ENCODE assay signal across 1 cellular context in the genomic region with DNA sequence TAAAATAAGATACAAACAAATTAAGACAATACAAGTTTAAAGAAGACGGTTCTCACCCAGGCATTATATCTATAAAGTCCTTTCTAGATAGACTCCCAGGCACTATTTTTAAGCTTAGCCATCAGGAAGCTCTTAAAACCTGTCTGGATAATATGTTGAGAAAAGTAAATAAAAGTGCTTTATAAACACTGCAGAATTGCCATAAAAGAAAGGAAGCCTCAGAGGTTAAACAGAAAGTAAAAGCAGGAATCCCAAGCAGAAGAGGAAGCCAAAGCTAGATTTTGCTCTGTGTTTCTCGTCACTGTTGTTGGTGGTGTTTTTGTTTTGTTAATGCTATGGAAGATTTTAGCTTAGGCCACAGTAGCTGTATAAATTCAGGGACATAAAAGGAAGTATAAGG.
TF ChIP-seq lines count a peak whose summit lies in the region.

No MANE protein-coding gene starts in this region.

TF ChIP-seq in GM23338, 12 proteins besides CTCF, POLR2A, EP300 and RAD21 (continued from another document):
- TF ChIP-seq, protein P1, sequence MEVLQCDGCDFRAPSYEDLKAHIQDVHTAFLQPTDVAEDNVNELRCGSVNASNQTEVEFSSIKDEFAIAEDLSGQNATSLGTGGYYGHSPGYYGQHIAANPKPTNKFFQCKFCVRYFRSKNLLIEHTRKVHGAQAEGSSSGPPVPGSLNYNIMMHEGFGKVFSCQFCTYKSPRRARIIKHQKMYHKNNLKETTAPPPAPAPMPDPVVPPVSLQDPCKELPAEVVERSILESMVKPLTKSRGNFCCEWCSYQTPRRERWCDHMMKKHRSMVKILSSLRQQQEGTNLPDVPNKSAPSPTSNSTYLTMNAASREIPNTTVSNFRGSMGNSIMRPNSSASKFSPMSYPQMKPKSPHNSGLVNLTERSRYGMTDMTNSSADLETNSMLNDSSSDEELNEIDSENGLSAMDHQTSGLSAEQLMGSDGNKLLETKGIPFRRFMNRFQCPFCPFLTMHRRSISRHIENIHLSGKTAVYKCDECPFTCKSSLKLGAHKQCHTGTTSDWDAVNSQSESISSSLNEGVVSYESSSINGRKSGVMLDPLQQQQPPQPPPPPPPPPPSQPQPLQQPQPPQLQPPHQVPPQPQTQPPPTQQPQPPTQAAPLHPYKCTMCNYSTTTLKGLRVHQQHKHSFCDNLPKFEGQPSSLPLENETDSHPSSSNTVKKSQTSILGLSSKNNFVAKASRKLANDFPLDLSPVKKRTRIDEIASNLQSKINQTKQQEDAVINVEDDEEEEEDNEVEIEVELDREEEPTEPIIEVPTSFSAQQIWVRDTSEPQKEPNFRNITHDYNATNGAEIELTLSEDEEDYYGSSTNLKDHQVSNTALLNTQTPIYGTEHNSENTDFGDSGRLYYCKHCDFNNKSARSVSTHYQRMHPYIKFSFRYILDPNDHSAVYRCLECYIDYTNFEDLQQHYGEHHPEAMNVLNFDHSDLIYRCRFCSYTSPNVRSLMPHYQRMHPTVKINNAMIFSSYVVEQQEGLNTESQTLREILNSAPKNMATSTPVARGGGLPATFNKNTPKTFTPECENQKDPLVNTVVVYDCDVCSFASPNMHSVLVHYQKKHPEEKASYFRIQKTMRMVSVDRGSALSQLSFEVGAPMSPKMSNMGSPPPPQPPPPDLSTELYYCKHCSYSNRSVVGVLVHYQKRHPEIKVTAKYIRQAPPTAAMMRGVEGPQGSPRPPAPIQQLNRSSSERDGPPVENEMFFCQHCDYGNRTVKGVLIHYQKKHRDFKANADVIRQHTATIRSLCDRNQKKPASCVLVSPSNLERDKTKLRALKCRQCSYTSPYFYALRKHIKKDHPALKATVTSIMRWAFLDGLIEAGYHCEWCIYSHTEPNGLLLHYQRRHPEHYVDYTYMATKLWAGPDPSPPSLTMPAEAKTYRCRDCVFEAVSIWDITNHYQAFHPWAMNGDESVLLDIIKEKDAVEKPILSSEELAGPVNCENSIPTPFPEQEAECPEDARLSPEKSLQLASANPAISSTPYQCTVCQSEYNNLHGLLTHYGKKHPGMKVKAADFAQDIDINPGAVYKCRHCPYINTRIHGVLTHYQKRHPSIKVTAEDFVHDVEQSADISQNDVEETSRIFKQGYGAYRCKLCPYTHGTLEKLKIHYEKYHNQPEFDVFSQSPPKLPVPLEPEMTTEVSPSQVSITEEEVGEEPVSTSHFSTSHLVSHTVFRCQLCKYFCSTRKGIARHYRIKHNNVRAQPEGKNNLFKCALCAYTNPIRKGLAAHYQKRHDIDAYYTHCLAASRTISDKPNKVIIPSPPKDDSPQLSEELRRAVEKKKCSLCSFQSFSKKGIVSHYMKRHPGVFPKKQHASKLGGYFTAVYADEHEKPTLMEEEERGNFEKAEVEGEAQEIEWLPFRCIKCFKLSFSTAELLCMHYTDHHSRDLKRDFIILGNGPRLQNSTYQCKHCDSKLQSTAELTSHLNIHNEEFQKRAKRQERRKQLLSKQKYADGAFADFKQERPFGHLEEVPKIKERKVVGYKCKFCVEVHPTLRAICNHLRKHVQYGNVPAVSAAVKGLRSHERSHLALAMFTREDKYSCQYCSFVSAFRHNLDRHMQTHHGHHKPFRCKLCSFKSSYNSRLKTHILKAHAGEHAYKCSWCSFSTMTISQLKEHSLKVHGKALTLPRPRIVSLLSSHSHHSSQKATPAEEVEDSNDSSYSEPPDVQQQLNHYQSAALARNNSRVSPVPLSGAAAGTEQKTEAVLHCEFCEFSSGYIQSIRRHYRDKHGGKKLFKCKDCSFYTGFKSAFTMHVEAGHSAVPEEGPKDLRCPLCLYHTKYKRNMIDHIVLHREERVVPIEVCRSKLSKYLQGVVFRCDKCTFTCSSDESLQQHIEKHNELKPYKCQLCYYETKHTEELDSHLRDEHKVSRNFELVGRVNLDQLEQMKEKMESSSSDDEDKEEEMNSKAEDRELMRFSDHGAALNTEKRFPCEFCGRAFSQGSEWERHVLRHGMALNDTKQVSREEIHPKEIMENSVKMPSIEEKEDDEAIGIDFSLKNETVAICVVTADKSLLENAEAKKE (CRISPR knock-in tag; IDR thresholded peaks at IDR 0.05), result no peak
- TF ChIP-seq, protein P2, sequence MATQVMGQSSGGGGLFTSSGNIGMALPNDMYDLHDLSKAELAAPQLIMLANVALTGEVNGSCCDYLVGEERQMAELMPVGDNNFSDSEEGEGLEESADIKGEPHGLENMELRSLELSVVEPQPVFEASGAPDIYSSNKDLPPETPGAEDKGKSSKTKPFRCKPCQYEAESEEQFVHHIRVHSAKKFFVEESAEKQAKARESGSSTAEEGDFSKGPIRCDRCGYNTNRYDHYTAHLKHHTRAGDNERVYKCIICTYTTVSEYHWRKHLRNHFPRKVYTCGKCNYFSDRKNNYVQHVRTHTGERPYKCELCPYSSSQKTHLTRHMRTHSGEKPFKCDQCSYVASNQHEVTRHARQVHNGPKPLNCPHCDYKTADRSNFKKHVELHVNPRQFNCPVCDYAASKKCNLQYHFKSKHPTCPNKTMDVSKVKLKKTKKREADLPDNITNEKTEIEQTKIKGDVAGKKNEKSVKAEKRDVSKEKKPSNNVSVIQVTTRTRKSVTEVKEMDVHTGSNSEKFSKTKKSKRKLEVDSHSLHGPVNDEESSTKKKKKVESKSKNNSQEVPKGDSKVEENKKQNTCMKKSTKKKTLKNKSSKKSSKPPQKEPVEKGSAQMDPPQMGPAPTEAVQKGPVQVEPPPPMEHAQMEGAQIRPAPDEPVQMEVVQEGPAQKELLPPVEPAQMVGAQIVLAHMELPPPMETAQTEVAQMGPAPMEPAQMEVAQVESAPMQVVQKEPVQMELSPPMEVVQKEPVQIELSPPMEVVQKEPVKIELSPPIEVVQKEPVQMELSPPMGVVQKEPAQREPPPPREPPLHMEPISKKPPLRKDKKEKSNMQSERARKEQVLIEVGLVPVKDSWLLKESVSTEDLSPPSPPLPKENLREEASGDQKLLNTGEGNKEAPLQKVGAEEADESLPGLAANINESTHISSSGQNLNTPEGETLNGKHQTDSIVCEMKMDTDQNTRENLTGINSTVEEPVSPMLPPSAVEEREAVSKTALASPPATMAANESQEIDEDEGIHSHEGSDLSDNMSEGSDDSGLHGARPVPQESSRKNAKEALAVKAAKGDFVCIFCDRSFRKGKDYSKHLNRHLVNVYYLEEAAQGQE (IDR thresholded peaks at IDR 0.05; ENCODE audit: unreplicated experiment), result no peak
